8 cellular contexts compared by ENCODE assay signal in the genomic region with DNA sequence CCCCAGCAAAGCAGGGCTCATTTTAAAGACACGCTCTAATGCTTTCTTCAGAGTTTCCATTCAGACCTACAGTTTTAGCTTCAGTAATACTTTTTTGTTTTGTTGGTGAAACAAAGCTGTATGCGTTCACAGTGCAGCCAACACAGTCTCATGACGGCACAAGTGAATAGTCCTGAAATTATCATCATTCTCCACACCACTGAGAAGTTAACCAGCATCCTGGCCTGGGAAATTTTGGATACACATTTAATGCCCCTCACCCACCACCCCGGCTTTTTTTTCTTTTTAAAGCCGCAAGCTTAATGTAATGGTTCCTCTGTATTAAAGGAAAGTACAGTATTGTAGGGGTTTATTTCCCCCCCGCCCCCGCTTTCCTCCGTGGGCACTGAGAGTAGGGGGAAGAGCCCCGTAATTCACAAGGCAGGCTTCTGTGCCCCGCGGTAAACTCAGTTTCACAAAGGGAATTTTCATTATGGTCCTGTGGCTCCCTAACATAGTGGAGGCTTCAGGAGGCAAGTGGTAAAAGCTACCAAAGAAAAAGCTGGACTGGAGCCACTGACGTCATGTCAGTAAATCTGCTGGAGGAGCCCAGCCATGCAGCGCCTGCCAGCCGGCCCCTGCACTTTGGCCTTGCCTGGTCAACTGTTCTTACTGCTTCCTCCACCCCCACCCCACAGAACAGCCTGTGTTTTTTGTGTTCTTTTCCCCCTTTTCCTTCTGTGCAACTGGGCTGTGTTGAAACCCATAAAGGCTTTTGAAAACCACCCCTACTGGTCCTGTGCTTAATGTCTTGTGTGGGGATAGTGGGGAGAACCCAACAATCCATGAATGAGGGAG. TPM values are rescaled to one million over a fixed set of nuclear protein-coding genes. Genes with fewer than 3 reads are reported as not detected.
DNase-seq lines count a peak whose midpoint lies in the region; ATAC-seq and TF ChIP-seq lines count a peak whose summit lies in the region.

No MANE protein-coding gene starts in this region.

- peaks cover 84% of the 10 kb centered on the region for H3K4me1 Mint-ChIP-seq in Caco-2 (ENCODE audit: low read depth, unreplicated experiment)

- no peaks in the 10 kb centered on the region for H3K27me3 ChIP-seq in Caco-2 (replicated peaks; ENCODE audit: control insufficient read depth, insufficient read depth, low read length)
- H3K27me3 ChIP-seq in transverse colon = no peaks in the 10 kb centered on the region

- intact Hi-C loops in Caco-2 (cut with micrococcal nuclease; ENCODE audit: unreplicated experiment) = loop anchor here (1.0 kb wide), 1 partner anchor 31 kb away; no protein-coding TSS in a partner anchor
- intact Hi-C loops in transverse colon (cut with DNase I; ENCODE audit: low total_unique reads) = loop anchor here (10.0 kb wide), 1 partner anchor 52 kb away; no protein-coding TSS in a partner anchor

- H3K4me1 ChIP-seq in Caco-2 (peaks cover 88% of the 10 kb centered on the region), transverse colon (peaks cover 35 to 86% (median 46%) of the 10 kb centered on the region in 4 donors)

- in situ Hi-C loops in transverse colon (cut with MboI; ENCODE audit: low pct_ligation_motif_present in 1 of 4, low pct_unique_long_range_greater_than_20kb in 1 of 4, low sequenced_read_pairs in 3 of 4) = loop anchor here in 2 of 4 donors (25.0 kb wide), 1 partner anchor 195 kb away; no protein-coding TSS in a partner anchor

- H3K27ac ChIP-seq in transverse colon = peak overlapping the region; percentile 88 to 94 (median 93)

- H3K9me3 ChIP-seq in Caco-2 = no peaks in the 10 kb centered on the region
- H3K9me3 ChIP-seq in transverse colon = no peaks in the 10 kb centered on the region

- TF ChIP-seq EP300 in transverse colon (IDR thresholded peaks at IDR 0.05; ENCODE audit: low read depth) = no peak

- H3K4me3 Mint-ChIP-seq in Caco-2 (ENCODE audit: unreplicated experiment) = peak overlapping the region; percentile 62

- no peak for TF ChIP-seq POLR2A in transverse colon (IDR thresholded peaks at IDR 0.05)

- ATAC-seq in HG02678 (IDR thresholded peaks at IDR 0.05; ENCODE audit: unreplicated experiment) = no peak

- no peaks in the 10 kb centered on the region for H3K36me3 ChIP-seq in Caco-2 (ENCODE audit: control insufficient read depth, insufficient read depth, low read length)
- H3K36me3 ChIP-seq in transverse colon = no peaks in the 10 kb centered on the region

- POLR2A ChIA-PET in Caco-2 (lab: Charles Lee) = interaction anchor here (0.6 to 1.2 kb wide), 5 partner anchors 11 to 136 kb away, joined by 3 to 7 read pairs (median 4); no protein-coding TSS in a partner anchor

- H3K4me3 ChIP-seq in Caco-2 (ENCODE audit: low read depth, low read length) = no peak overlapping the region
- H3K4me3 ChIP-seq in transverse colon = peak overlapping the region in 1 of 4 donors; percentile 25

- TF ChIP-seq CTCF in Caco-2 (IDR thresholded peaks at IDR 0.05; ENCODE audit: insufficient read depth in 1 of 2, low read depth in 1 of 2, low read length in 1 of 2, severe bottlenecking in 1 of 2, unreplicated experiment in 1 of 2) = no peak
- TF ChIP-seq CTCF in transverse colon (IDR thresholded peaks at IDR 0.05) = no peak

- H3K27me3 Mint-ChIP-seq in Caco-2 (ENCODE audit: insufficient read depth, unreplicated experiment) = no peaks in the 10 kb centered on the region

- 25 to 34% methylated on average over 9 to 14 of the region's 14 CpGs for WGBS in transverse colon (ENCODE audit: low coverage in 1 of 2), 2 donors

- H3K27ac Mint-ChIP-seq in Caco-2 (ENCODE audit: unreplicated experiment) = peak overlapping the region; percentile 82

- H3K9me3 Mint-ChIP-seq in Caco-2 (ENCODE audit: unreplicated experiment) = no peaks in the 10 kb centered on the region

- peak; percentile 80 to 86 for DNase-seq in Caco-2
- DNase-seq in NCI-H526 treated with DMSO at 0.1 percent for 48 hours (lab: John Stamatoyannopoulos, UW) = peak; percentile 22
- DNase-seq in dermis microvascular lymphatic vessel endothelial cell (ENCODE audit: low read depth in 2 of 2) = peak; percentile 73 to 91
- peak; percentile 92 for DNase-seq in medulla oblongata (ENCODE audit: extremely low spot score)
- DNase-seq in transverse colon = peak; percentile 92
- DNase-seq in activated gamma-delta T cell treated with Interleukin-2 at 50 U/mL for 16 hours = no peak
- DNase-seq in effector CD8-positive, alpha-beta T cell (lab: John Stamatoyannopoulos, UW) = no peak

- peaks cover 38% of the 10 kb centered on the region for H3K36me3 Mint-ChIP-seq in Caco-2 (ENCODE audit: insufficient read depth, unreplicated experiment)

- BruUV-seq in Caco-2 (replicated peaks; lab: Mats Ljungman, UMichigan) = TSS peak; percentile 89

- CTCF ChIA-PET in Caco-2 (lab: Charles Lee) = interaction anchor here (0.7 to 1.0 kb wide), 3 partner anchors 196 to 1182 kb away, joined by 4 to 5 read pairs (median 5); no protein-coding TSS in a partner anchor

RNA-seq across cellular contexts. Expression of gene TEAD1, which starts 18.2 kb away (rescaled TPM):
- total RNA-seq in Caco-2 (2022) (134 and 144 TPM in 2 replicates), dermis microvascular lymphatic vessel endothelial cell (17.3 and 26.9 TPM in 2 replicates), transverse colon (100 to 1,000 TPM in 1 of 4 donors, 10 to 100 TPM in 3; 46.4 to 214 (median 61.2) TPM)

Comparison
In these comparisons a context has a peak if more than half of its experiments do, and no peak if none do; other contexts are left out.
1. DNase-seq: peak in Caco-2 (2 of 2), NCI-H526 treated with DMSO at 0.1 percent for 48 hours (single experiment), dermis microvascular lymphatic vessel endothelial cell (2 of 2), medulla oblongata (single experiment) and transverse colon (single experiment); none in activated gamma-delta T cell treated with Interleukin-2 at 50 U/mL for 16 hours (single experiment) and effector CD8-positive, alpha-beta T cell (single experiment).